Comparison of ENCODE assay signal across 1 cellular context in genomic region chr22:20392983-20393704, GRCh38.
TF ChIP-seq lines count a peak whose summit lies in the region.

No MANE protein-coding gene starts in this region.

TF ChIP-seq in HCT116, 20 proteins besides CTCF, POLR2A, EP300 and RAD21 (continued from another document):
- no peak for TF ChIP-seq ZBTB33 (IDR thresholded peaks at IDR 0.05; ENCODE audit: extremely low read depth, insufficient replicate concordance, low read length)
- TF ChIP-seq EZH2 (IDR thresholded peaks at IDR 0.05), result no peak
